ENCODE assay signal across 1 cellular context in the genomic region with DNA sequence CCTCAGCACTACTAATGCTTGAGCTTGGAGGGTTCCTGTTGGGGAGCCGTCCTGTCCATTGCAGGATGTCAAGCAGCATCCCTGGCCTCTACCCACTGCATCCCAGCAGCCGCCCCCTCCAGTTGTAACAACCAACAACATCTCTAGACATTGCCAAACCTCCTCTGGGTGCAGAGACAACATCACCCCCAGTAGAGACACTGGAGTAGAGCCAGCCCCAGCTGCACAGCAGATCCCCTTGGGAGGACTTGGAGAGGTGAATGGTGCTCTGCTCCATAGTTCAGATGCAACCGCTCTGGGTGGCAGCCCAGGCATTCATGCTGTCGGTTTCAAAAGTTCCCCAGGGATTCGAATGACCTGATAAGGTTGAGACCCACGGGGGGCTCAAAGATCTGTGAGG.
TF ChIP-seq lines count a peak whose summit lies in the region.

No MANE protein-coding gene starts in this region.

TF ChIP-seq in WTC11, 78 proteins besides CTCF, POLR2A, EP300 and RAD21 (continued from another document):
- TF ChIP-seq, protein P1, sequence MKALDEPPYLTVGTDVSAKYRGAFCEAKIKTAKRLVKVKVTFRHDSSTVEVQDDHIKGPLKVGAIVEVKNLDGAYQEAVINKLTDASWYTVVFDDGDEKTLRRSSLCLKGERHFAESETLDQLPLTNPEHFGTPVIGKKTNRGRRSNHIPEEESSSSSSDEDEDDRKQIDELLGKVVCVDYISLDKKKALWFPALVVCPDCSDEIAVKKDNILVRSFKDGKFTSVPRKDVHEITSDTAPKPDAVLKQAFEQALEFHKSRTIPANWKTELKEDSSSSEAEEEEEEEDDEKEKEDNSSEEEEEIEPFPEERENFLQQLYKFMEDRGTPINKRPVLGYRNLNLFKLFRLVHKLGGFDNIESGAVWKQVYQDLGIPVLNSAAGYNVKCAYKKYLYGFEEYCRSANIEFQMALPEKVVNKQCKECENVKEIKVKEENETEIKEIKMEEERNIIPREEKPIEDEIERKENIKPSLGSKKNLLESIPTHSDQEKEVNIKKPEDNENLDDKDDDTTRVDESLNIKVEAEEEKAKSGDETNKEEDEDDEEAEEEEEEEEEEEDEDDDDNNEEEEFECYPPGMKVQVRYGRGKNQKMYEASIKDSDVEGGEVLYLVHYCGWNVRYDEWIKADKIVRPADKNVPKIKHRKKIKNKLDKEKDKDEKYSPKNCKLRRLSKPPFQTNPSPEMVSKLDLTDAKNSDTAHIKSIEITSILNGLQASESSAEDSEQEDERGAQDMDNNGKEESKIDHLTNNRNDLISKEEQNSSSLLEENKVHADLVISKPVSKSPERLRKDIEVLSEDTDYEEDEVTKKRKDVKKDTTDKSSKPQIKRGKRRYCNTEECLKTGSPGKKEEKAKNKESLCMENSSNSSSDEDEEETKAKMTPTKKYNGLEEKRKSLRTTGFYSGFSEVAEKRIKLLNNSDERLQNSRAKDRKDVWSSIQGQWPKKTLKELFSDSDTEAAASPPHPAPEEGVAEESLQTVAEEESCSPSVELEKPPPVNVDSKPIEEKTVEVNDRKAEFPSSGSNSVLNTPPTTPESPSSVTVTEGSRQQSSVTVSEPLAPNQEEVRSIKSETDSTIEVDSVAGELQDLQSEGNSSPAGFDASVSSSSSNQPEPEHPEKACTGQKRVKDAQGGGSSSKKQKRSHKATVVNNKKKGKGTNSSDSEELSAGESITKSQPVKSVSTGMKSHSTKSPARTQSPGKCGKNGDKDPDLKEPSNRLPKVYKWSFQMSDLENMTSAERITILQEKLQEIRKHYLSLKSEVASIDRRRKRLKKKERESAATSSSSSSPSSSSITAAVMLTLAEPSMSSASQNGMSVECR (CRISPR knock-in tag; IDR thresholded peaks at IDR 0.05; ENCODE audit: borderline replicate concordance) = no peak
- TF ChIP-seq ATF1 (CRISPR knock-in tag; IDR thresholded peaks at IDR 0.05) = no peak
- TF ChIP-seq, protein P2, sequence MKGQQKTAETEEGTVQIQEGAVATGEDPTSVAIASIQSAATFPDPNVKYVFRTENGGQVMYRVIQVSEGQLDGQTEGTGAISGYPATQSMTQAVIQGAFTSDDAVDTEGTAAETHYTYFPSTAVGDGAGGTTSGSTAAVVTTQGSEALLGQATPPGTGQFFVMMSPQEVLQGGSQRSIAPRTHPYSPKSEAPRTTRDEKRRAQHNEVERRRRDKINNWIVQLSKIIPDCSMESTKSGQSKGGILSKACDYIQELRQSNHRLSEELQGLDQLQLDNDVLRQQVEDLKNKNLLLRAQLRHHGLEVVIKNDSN (CRISPR knock-in tag; IDR thresholded peaks at IDR 0.05) = no peak
TF ChIP-seq in WTC11: peak in this region for 0.
